8 cellular contexts compared by ENCODE assay signal in the genomic region with DNA sequence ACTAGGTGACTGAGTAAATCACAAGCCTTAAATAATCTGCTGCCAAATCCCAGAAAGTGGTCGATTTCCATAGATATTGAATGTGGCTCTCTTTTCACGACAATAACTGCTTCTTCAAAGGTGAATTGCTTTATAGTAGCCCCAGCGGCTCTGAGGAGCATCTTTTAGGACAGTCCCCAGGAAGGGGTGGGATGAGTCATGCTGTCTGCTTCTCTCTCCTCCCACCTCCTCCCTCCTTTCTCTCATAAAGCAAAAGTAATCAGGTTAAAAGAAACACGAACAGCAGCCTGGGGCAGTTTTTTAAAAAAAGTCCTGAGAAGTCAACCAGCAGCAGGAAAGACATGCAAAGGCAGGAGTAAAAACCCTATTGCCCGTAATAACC. TPM values are rescaled to one million over a fixed set of nuclear protein-coding genes. Genes with fewer than 3 reads are reported as not detected.
A peak's percentile ranks its signal among the peaks of the same experiment; 100 is the strongest.
DNase-seq lines count a peak whose midpoint lies in the region; ATAC-seq and TF ChIP-seq lines count a peak whose summit lies in the region.

No MANE protein-coding gene starts in this region.

- TF ChIP-seq CTCF in AG10803 (conservative IDR thresholded peaks at IDR 0.05; ENCODE audit: low read length) (no peak), HEK293 (tag by site-specific recombination; IDR thresholded peaks at IDR 0.05) (no peak), WTC11 (IDR thresholded peaks at IDR 0.05) (no peak), osteoblast (IDR thresholded peaks at IDR 0.05; ENCODE audit: extremely low read depth, low read depth, low read length) (no peak)

- no peaks in the 10 kb centered on the region for H3K36me3 Mint-ChIP-seq in WTC11

- H3K36me3 ChIP-seq in HEK293 (ENCODE audit: control insufficient read depth in 2 of 2, insufficient read depth in 1 of 2, low read length in 2 of 2) = peaks cover 0 to 6% of the 10 kb centered on the region in 2 experiments; a peak in 1 of 3 replicates
- peaks cover 9% of the 10 kb centered on the region for H3K36me3 ChIP-seq in osteoblast (ENCODE audit: insufficient read depth, low read length)

- H3K9me3 ChIP-seq in HEK293 (ENCODE audit: control insufficient read depth, insufficient read depth, low read depth, low read length) (no peaks in the 10 kb centered on the region), osteoblast (ENCODE audit: low read depth, low read length) (no peaks in the 10 kb centered on the region)

- DNase-seq in AG10803 (ENCODE audit: low read depth) (peak; percentile 29), WTC11 (ENCODE audit: low spot score) (no peak), cerebellum (ENCODE audit: low spot score) (peak; percentile 68), osteoblast (ENCODE audit: insufficient read length, low spot score, missing footprints) (peak; percentile 92), ureter (ENCODE audit: low spot score) (no peak), NCI-H2107 (lab: John Stamatoyannopoulos, UW) (no peak)

- ATAC-seq in WTC11 = no peak
- no peak for ATAC-seq in HG02571 (IDR thresholded peaks at IDR 0.05; ENCODE audit: unreplicated experiment)

- peak overlapping the region; percentile 93 for H3K4me2 ChIP-seq in osteoblast (ENCODE audit: insufficient read depth, low read length)

- peaks cover 32% of the 10 kb centered on the region for H3K27me3 Mint-ChIP-seq in WTC11 (ENCODE audit: low read depth)

- H3K4me3 ChIP-seq in AG10803 (ENCODE audit: low read length) = peak overlapping the region; percentile 71
- no peak overlapping the region for H3K4me3 ChIP-seq in HEK293 (ENCODE audit: low read depth, low read length)
- H3K4me3 ChIP-seq in osteoblast (ENCODE audit: insufficient read depth, low read length) = peak overlapping the region; percentile 96

- H3K4me3 Mint-ChIP-seq in WTC11 = peak overlapping the region; percentile 75

- H3K4me1 Mint-ChIP-seq in WTC11 = peaks cover 27% of the 10 kb centered on the region

- H3K27ac ChIP-seq in HEK293 (ENCODE audit: extremely low read depth, low read depth, low read length) = no peak overlapping the region; the same call in 1 of the 2 replicates
- H3K27ac ChIP-seq in osteoblast (ENCODE audit: low read depth, low read length) = peak overlapping the region; percentile 94

- peaks cover 16% of the 10 kb centered on the region for H3K4me1 ChIP-seq in HEK293 (ENCODE audit: control insufficient read depth, insufficient read depth, low read length)
- H3K4me1 ChIP-seq in osteoblast (ENCODE audit: insufficient read depth, low read length) = peaks cover 32% of the 10 kb centered on the region

- peaks cover 21% of the 10 kb centered on the region for H4K20me1 ChIP-seq in osteoblast (ENCODE audit: insufficient read depth, low read length)

- H3K27ac Mint-ChIP-seq in WTC11 = no peak overlapping the region

- no peaks in the 10 kb centered on the region for H3K9me3 Mint-ChIP-seq in WTC11

- peaks cover 28% of the 10 kb centered on the region for H3K79me2 ChIP-seq in osteoblast (ENCODE audit: insufficient read depth, low read length)

- CTCF ChIA-PET in HEK293 (lab: Yijun Ruan, JAX) = interaction anchor here (0.6 kb wide), 1 partner anchor 509 kb away, joined by 3 read pairs; no protein-coding TSS in a partner anchor
- CTCF ChIA-PET in WTC11 (lab: Charles Lee) = no interaction called here

- no peaks in the 10 kb centered on the region for H3K27me3 ChIP-seq in osteoblast (ENCODE audit: insufficient read depth, low read length)

- peak overlapping the region; percentile 69 for H2AFZ ChIP-seq in osteoblast (ENCODE audit: low read length)

- POLR2A ChIA-PET in HEK293 (lab: Yijun Ruan, JAX) = interaction anchor here (0.6 kb wide), 1 partner anchor 14 kb away, joined by 3 read pairs; no protein-coding TSS in a partner anchor
- POLR2A ChIA-PET in WTC11 (lab: Charles Lee) = no interaction called here

TF ChIP-seq in HEK293, 187 proteins besides CTCF, POLR2A, EP300 and RAD21 (continues in another document):
- TF ChIP-seq KLF8 (tag by site-specific recombination; IDR thresholded peaks at IDR 0.05) (no peak), ZNF174 (tag by site-specific recombination; IDR thresholded peaks at IDR 0.05) (no peak), ZNF302 (tag by site-specific recombination; IDR thresholded peaks at IDR 0.05; ENCODE audit: low read depth) (no peak), GLIS2 (tag by site-specific recombination; IDR thresholded peaks at IDR 0.05) (no peak)
- TF ChIP-seq, protein P1, sequence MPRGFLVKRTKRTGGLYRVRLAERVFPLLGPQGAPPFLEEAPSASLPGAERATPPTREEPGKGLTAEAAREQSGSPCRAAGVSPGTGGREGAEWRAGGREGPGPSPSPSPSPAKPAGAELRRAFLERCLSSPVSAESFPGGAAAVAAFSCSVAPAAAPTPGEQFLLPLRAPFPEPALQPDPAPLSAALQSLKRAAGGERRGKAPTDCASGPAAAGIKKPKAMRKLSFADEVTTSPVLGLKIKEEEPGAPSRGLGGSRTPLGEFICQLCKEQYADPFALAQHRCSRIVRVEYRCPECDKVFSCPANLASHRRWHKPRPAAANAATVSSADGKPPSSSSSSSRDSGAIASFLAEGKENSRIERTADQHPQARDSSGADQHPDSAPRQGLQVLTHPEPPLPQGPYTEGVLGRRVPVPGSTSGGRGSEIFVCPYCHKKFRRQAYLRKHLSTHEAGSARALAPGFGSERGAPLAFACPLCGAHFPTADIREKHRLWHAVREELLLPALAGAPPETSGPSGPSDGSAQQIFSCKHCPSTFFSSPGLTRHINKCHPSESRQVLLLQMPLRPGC (tag by site-specific recombination; IDR thresholded peaks at IDR 0.05) = no peak
- TF ChIP-seq, protein P2, sequence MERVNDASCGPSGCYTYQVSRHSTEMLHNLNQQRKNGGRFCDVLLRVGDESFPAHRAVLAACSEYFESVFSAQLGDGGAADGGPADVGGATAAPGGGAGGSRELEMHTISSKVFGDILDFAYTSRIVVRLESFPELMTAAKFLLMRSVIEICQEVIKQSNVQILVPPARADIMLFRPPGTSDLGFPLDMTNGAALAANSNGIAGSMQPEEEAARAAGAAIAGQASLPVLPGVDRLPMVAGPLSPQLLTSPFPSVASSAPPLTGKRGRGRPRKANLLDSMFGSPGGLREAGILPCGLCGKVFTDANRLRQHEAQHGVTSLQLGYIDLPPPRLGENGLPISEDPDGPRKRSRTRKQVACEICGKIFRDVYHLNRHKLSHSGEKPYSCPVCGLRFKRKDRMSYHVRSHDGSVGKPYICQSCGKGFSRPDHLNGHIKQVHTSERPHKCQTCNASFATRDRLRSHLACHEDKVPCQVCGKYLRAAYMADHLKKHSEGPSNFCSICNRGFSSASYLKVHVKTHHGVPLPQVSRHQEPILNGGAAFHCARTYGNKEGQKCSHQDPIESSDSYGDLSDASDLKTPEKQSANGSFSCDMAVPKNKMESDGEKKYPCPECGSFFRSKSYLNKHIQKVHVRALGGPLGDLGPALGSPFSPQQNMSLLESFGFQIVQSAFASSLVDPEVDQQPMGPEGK (tag by site-specific recombination; IDR thresholded peaks at IDR 0.05) = no peak

TF ChIP-seq in WTC11, 78 proteins besides CTCF, POLR2A, EP300 and RAD21:
- TF ChIP-seq FOXP1 (CRISPR knock-in tag; IDR thresholded peaks at IDR 0.05; ENCODE audit: borderline replicate concordance) = no peak
- TF ChIP-seq, protein P3, sequence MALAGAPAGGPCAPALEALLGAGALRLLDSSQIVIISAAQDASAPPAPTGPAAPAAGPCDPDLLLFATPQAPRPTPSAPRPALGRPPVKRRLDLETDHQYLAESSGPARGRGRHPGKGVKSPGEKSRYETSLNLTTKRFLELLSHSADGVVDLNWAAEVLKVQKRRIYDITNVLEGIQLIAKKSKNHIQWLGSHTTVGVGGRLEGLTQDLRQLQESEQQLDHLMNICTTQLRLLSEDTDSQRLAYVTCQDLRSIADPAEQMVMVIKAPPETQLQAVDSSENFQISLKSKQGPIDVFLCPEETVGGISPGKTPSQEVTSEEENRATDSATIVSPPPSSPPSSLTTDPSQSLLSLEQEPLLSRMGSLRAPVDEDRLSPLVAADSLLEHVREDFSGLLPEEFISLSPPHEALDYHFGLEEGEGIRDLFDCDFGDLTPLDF (CRISPR knock-in tag; IDR thresholded peaks at IDR 0.05) = no peak

RNA-seq across cellular contexts. Expression of a gene that starts 1.8 kb away (rescaled TPM):
- total RNA-seq in WTC11 (2021) = 6.4 to 7.8 TPM (median 7.3 TPM) in 3 replicates
- 32.9 TPM for total RNA-seq in cerebellum
- 34.5 and 35.1 TPM in 2 replicates for total RNA-seq in osteoblast
- total RNA-seq in ureter = 16.1 TPM

RNA-seq across cellular contexts. Expression of a gene that starts 18.1 kb away (rescaled TPM):
- total RNA-seq in WTC11 (2021) (35.7 to 38.7 TPM (median 38.1 TPM) in 3 replicates), cerebellum (21.7 TPM), osteoblast (134 and 139 TPM in 2 replicates), ureter (50.5 TPM)

Comparison
In these comparisons a context has a peak if more than half of its experiments do, and no peak if none do; other contexts are left out.
1. DNase-seq: peak in AG10803 (single experiment), cerebellum (single experiment) and osteoblast (single experiment); none in WTC11 (single experiment), ureter (single experiment) and NCI-H2107 (single experiment).